Comparison of ENCODE assay signal across 25 cellular contexts in the genomic region with DNA sequence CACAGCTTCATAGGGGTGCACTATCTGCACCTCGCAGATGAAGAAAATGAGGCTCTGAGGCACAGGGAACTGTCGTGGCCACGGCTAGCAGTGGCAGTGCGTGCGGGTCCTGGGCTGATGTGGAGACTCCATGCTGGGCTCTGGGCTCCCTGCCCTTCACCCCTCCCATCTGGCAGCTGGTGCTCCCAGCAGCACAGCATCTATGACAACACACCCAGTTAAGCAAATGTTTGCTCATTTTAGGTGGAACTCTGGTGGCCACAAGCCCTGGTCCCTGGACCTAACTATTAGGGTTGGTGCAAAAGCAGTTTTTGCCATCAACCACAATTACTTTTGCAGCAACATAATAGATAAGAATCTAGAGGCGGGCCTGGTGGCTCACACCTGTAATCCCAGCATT. TPM values are rescaled to one million over a fixed set of nuclear protein-coding genes. Genes with fewer than 3 reads are reported as not detected.
DNase-seq lines count a peak whose midpoint lies in the region; ATAC-seq lines count a peak whose summit lies in the region.
"Had no signal": no experiment of that assay in that cellular context is flagged by ENCODE, and none has a peak within 500 bp of the region (broad histone marks: within the 10 kb centered on the region; RNA-seq: fewer than 3 reads in every experiment).

No MANE protein-coding gene starts in this region.

- peak; percentile 7 for DNase-seq in NCI-H1694 treated with DMSO at 0.1 percent for 48 hours (lab: John Stamatoyannopoulos, UW)
- no peak for DNase-seq in NCI-H1694 (lab: John Stamatoyannopoulos, UW)
- DNase-seq in NCI-H2196 treated with DMSO at 0.1 percent for 48 hours (lab: John Stamatoyannopoulos, UW; ENCODE audit: unreplicated experiment): peak; percentile 66
- peak; percentile 50 to 55 for DNase-seq in left colon
- no peak for DNase-seq in NCI-H524 treated with DMSO at 0.1 percent for 48 hours (lab: John Stamatoyannopoulos, UW)
- no peak for DNase-seq in SK-N-DZ (ENCODE audit: low spot score)
- no peak for DNase-seq in activated CD8-positive, alpha-beta memory T cell treated with anti-CD3 and anti-CD28 coated beads for 24 hours
- DNase-seq: activated CD4-positive, alpha-beta T cell treated with anti-CD3 and anti-CD28 coated beads, Interleukin-2, amount 10 ng/mL, durations not matched to agents 24 days and 14 days; activated gamma-delta T cell treated with Interleukin-2 at 50 U/mL for 16 hours; activated naive CD8-positive, alpha-beta T cell treated with anti-CD3 and anti-CD28 coated beads, Interleukin-2, amount 10 ng/mL, durations not matched to agents 7 days and 5 days; activated T-cell treated with anti-CD3 and anti-CD28 coated beads, Interleukin-2, amount 50 U/mL, for 1 hour; aorta; Calu3; Kasumi-1; NCI-H187 treated with DMSO at 0.1 percent for 48 hours; NCI-H2227 treated with DMSO at 0.1 percent for 48 hours; nephron progenitor cell; RPMI8226 had no signal

- ATAC-seq in left colon (peak; percentile 95), GM18520 (IDR thresholded peaks at IDR 0.05; ENCODE audit: unreplicated experiment) (no peak)
- ATAC-seq: gastroesophageal sphincter; stimulated activated effector memory CD8-positive, alpha-beta T cell treated with anti-CD3 and anti-CD28 coated beads, Interleukin-12 subunit alpha, Interleukin-12 subunit beta, amount 100 ng/mL, for 72 hours; WTC11 had no signal

- intact Hi-C loops in left colon (cut with DNase I, micrococcal nuclease): no loop called here

RNA-seq across cellular contexts. Expression of a gene that starts 30.9 kb away (rescaled TPM):
- total RNA-seq in left colon: 10 to 100 TPM; 13.3 to 16.3 TPM
- 19.4 and 20.2 TPM in 2 replicates for polyA plus RNA-seq in SK-N-DZ (2014; cell fraction: cytosol; rRNA removed)
- polyA plus RNA-seq in SK-N-DZ (2014; cell fraction: nucleus; rRNA removed): 65.1 and 70.0 TPM in 2 replicates

RNA-seq across cellular contexts. Expression of a gene that starts 31.2 kb away (rescaled TPM):
- total RNA-seq in left colon: 10 to 100 TPM; 16.4 to 16.6 TPM
- 11.1 and 11.8 TPM in 2 replicates for polyA plus RNA-seq in SK-N-DZ (2014; cell fraction: cytosol; rRNA removed)
- 15.2 and 27.4 TPM in 2 replicates for polyA plus RNA-seq in SK-N-DZ (2014; cell fraction: nucleus; rRNA removed)

RNA-seq across cellular contexts. Expression of a gene that starts 47.5 kb away (rescaled TPM):
- 1 to 10 TPM; 2.6 to 4.9 TPM for total RNA-seq in left colon
- polyA plus RNA-seq in SK-N-DZ (2014; cell fraction: cytosol; rRNA removed): not detected in 2 replicates
- not detected in 2 replicates for polyA plus RNA-seq in SK-N-DZ (2014; cell fraction: nucleus; rRNA removed)
- total RNA-seq: Calu3, Daoy, H4, SK-MEL-5 had no signal

Comparison
In these comparisons a context has a peak if more than half of its experiments do, and no peak if none do; other contexts are left out.
1. DNase-seq: peak in NCI-H1694 treated with DMSO at 0.1 percent for 48 hours (single experiment), NCI-H2196 treated with DMSO at 0.1 percent for 48 hours (single experiment) and left colon (2 of 2); none in NCI-H1694 (single experiment), NCI-H524 treated with DMSO at 0.1 percent for 48 hours (single experiment), SK-N-DZ (single experiment) and activated CD8-positive, alpha-beta memory T cell treated with anti-CD3 and anti-CD28 coated beads for 24 hours (single experiment).